ENCODE assay signal across 9 cellular contexts in genomic region chr3:31704651-31705179, GRCh38.
DNase-seq lines count a peak whose midpoint lies in the region; TF ChIP-seq lines count a peak whose summit lies in the region.
"Had no signal": no experiment of that assay in that cellular context is flagged by ENCODE, and none has a peak within 500 bp of the region (broad histone marks: within the 10 kb centered on the region; RNA-seq: fewer than 3 reads in every experiment).

No MANE protein-coding gene starts in this region.

- intact Hi-C loops in colonic mucosa (cut with DNase I) (no loop called here), prostate gland (cut with DNase I) (no loop called here), OCI-LY7 (cut with micrococcal nuclease; ENCODE audit: unreplicated experiment) (no loop called here)

- POLR2A ChIA-PET in OCI-LY7 (lab: Charles Lee), result interaction anchor here (0.6 to 1.3 kb wide), 3 partner anchors 9 to 477 kb away, joined by 3 to 4 read pairs (median 3); no protein-coding TSS in a partner anchor

- H2AFZ ChIP-seq in Karpas-422 (ENCODE audit: low read length) (no peak overlapping the region), OCI-LY7 (ENCODE audit: low read length) (no peak overlapping the region)

- peaks cover 96% of the 10 kb centered on the region for H3K79me2 ChIP-seq in Karpas-422 (ENCODE audit: low read length)
- H3K79me2 ChIP-seq in OCI-LY7 (ENCODE audit: insufficient read depth, low read depth, low read length), result no peaks in the 10 kb centered on the region

- H3K4me3 ChIP-seq in Karpas-422 (ENCODE audit: low read length) (no peak overlapping the region), colonic mucosa (no peak overlapping the region), prostate gland (no peak overlapping the region), OCI-LY7 (ENCODE audit: low read depth, low read length, poor library complexity, severe bottlenecking) (no peak overlapping the region)

- no peak overlapping the region for H3K4me2 ChIP-seq in Karpas-422 (ENCODE audit: low read depth, low read length, poor library complexity, severe bottlenecking)
- no peak overlapping the region for H3K4me2 ChIP-seq in OCI-LY7 (ENCODE audit: low read length)

- H3K27ac ChIP-seq in Karpas-422 (ENCODE audit: low read length), result peak overlapping the region; percentile 91
- H3K27ac ChIP-seq in colonic mucosa, result no peak overlapping the region
- no peak overlapping the region for H3K27ac ChIP-seq in prostate gland
- no peak overlapping the region for H3K27ac ChIP-seq in OCI-LY7 (ENCODE audit: low read depth, low read length, poor library complexity, severe bottlenecking)

- DNase-seq in COLO668 (lab: John Stamatoyannopoulos, UW; ENCODE audit: unreplicated experiment) (peak; percentile 58), Karpas-422 (no peak), colonic mucosa (peak; percentile 73), prostate gland (ENCODE audit: low spot score) (peak; percentile 20), OCI-LY7 (ENCODE audit: low spot score) (no peak), NCI-H82 (lab: John Stamatoyannopoulos, UW) (no peak)
- no peak for DNase-seq in effector CD8-positive, alpha-beta T cell (lab: John Stamatoyannopoulos, UW)
- DNase-seq in activated naive CD4-positive, alpha-beta T cell (lab: John Stamatoyannopoulos, UW), result no peak
- DNase-seq: activated naive CD8-positive, alpha-beta T cell treated with anti-CD3 and anti-CD28 coated beads, Interleukin-2, amount 10 ng/mL, durations not matched to agents 7 days and 5 days had no signal

- peaks cover 68% of the 10 kb centered on the region for H3K4me1 ChIP-seq in Karpas-422 (ENCODE audit: low read length)
- H3K4me1 ChIP-seq in colonic mucosa, result no peaks in the 10 kb centered on the region
- H3K4me1 ChIP-seq in prostate gland (replicated peaks), result no peaks in the 10 kb centered on the region
- H3K4me1 ChIP-seq in OCI-LY7 (ENCODE audit: insufficient read depth, low read length, poor library complexity, severe bottlenecking), result no peaks in the 10 kb centered on the region

- H3K9me3 ChIP-seq in Karpas-422 (ENCODE audit: low read length), result no peaks in the 10 kb centered on the region
- H3K9me3 ChIP-seq in colonic mucosa, result no peaks in the 10 kb centered on the region
- H3K9me3 ChIP-seq in prostate gland, result no peaks in the 10 kb centered on the region
- no peaks in the 10 kb centered on the region for H3K9me3 ChIP-seq in OCI-LY7 (ENCODE audit: low read length)

- H4K20me1 ChIP-seq in Karpas-422 (ENCODE audit: insufficient read depth, low read depth, low read length), result no peaks in the 10 kb centered on the region
- no peaks in the 10 kb centered on the region for H4K20me1 ChIP-seq in OCI-LY7 (ENCODE audit: insufficient read depth, low read length)

- H3K27me3 ChIP-seq in Karpas-422 (ENCODE audit: low read length) (no peaks in the 10 kb centered on the region), colonic mucosa (no peaks in the 10 kb centered on the region), prostate gland (replicated peaks; ENCODE audit: insufficient read depth) (no peaks in the 10 kb centered on the region)

- no peak overlapping the region for H3K9ac ChIP-seq in Karpas-422 (ENCODE audit: low read length)
- H3K9ac ChIP-seq in colonic mucosa (ENCODE audit: low read depth in 2 of 2, low read length in 2 of 2), result no peak overlapping the region

- no peaks in the 10 kb centered on the region for H3K9me2 ChIP-seq in Karpas-422 (replicated peaks; ENCODE audit: insufficient read depth, low read length)
- H3K9me2 ChIP-seq in OCI-LY7 (ENCODE audit: insufficient read depth, low read length), result no peaks in the 10 kb centered on the region

- TF ChIP-seq CTCF in colonic mucosa (IDR thresholded peaks at IDR 0.05) (no peak), prostate gland (IDR thresholded peaks at IDR 0.05) (no peak), OCI-LY7 (conservative IDR thresholded peaks at IDR 0.05; ENCODE audit: low read length) (no peak)

- no TSS peak for BruUV-seq in OCI-LY7 (replicated peaks; lab: Mats Ljungman, UMichigan)

- CTCF ChIA-PET in OCI-LY7 (lab: Charles Lee; ENCODE audit: unreplicated experiment), result no interaction called here

- TF ChIP-seq POLR2A in prostate gland (IDR thresholded peaks at IDR 0.05), result no peak

- H3K36me3 ChIP-seq in Karpas-422 (ENCODE audit: insufficient read depth, low read length) (peaks cover 53% of the 10 kb centered on the region), colonic mucosa (no peaks in the 10 kb centered on the region), prostate gland (no peaks in the 10 kb centered on the region), OCI-LY7 (ENCODE audit: insufficient read depth, low read length) (peaks cover 80% of the 10 kb centered on the region)

- WGBS in prostate gland, result 16% methylated on average over 7 of the region's 7 CpGs

Comparison
In these comparisons a context has a peak if more than half of its experiments do, and no peak if none do; other contexts are left out.
1. DNase-seq: peak in COLO668 (single experiment), colonic mucosa (single experiment) and prostate gland (single experiment); none in Karpas-422 (single experiment), effector CD8-positive, alpha-beta T cell (single experiment), OCI-LY7 (single experiment), NCI-H82 (single experiment) and activated naive CD4-positive, alpha-beta T cell (0 of 4).